1 cellular context compared by ENCODE assay signal in genomic region chr1:45573231-45573804, GRCh38.
TF ChIP-seq lines count a peak whose summit lies in the region.

No MANE protein-coding gene starts in this region.

TF ChIP-seq in GM23338, 12 proteins besides CTCF, POLR2A, EP300 and RAD21 (continued from another document):
- TF ChIP-seq ETS1 (IDR thresholded peaks at IDR 0.05) (no peak), CREB1 (CRISPR knock-in tag; IDR thresholded peaks at IDR 0.05; ENCODE audit: low read depth) (no peak), JUNB (IDR thresholded peaks at IDR 0.05; ENCODE audit: unreplicated experiment) (no peak), ZNF114 (CRISPR knock-in tag; IDR thresholded peaks at IDR 0.05) (no peak), ZNF331 (CRISPR knock-in tag; IDR thresholded peaks at IDR 0.05; ENCODE audit: low read depth) (no peak), EZH2phosphoT487 (IDR thresholded peaks at IDR 0.05; ENCODE audit: unreplicated experiment) (no peak)
